Comparison of ENCODE assay signal across 9 cellular contexts in genomic region chr7:128266891-128267839, GRCh38. TPM values are rescaled to one million over a fixed set of nuclear protein-coding genes. Genes with fewer than 3 reads are reported as not detected.
DNase-seq lines count a peak whose midpoint lies in the region; ATAC-seq, FAIRE-seq and TF ChIP-seq lines count a peak whose summit lies in the region.
"Had no signal": no experiment of that assay in that cellular context is flagged by ENCODE, and none has a peak within 500 bp of the region (broad histone marks: within the 10 kb centered on the region; RNA-seq: fewer than 3 reads in every experiment).

No MANE protein-coding gene starts in this region.

- H3K36me3 Mint-ChIP-seq in neural progenitor cell, result peaks cover 2% of the 10 kb centered on the region
- H3K36me3 Mint-ChIP-seq in naive thymus-derived CD4-positive, alpha-beta T cell, result peaks cover 0 to 6% (median 0%) of the 10 kb centered on the region in 5 donors

- POLR2A ChIA-PET in HCT116 (lab: Charles Lee) (no interaction called here), RWPE1 (lab: Yijun Ruan, JAX; ENCODE audit: low non-redundant PET) (no interaction called here)
- POLR2A ChIA-PET in naive thymus-derived CD4-positive, alpha-beta T cell (lab: Charles Lee), result no interaction called here

- H3K4me1 Mint-ChIP-seq in neural progenitor cell, result peaks cover 34% of the 10 kb centered on the region
- H3K4me1 Mint-ChIP-seq in naive thymus-derived CD4-positive, alpha-beta T cell, result peaks cover 0 to 3% (median 0%) of the 10 kb centered on the region in 7 donors

- H3K27me3 ChIP-seq in HCT116 (ENCODE audit: insufficient read depth, low read length), result no peaks in the 10 kb centered on the region
- no peaks in the 10 kb centered on the region for H3K27me3 ChIP-seq in neural progenitor cell
- H3K27me3 ChIP-seq in naive thymus-derived CD4-positive, alpha-beta T cell (ENCODE audit: control insufficient read depth in 2 of 2, insufficient read depth in 2 of 2, low read length in 2 of 2), result peaks cover 0 to 3% of the 10 kb centered on the region in 2 donors

- BruUV-seq in HCT116 (replicated peaks; lab: Mats Ljungman, UMichigan), result no TSS peak

- 0 out of 2 replicates have a peak, but pooled peaks have one; percentile 31 for ATAC-seq in HCT116
- no peak for ATAC-seq in naive thymus-derived CD4-positive, alpha-beta T cell
- ATAC-seq in HG02981 (IDR thresholded peaks at IDR 0.05; ENCODE audit: unreplicated experiment), result no peak

- CTCF ChIA-PET in HCT116 (lab: Charles Lee) (no interaction called here), RWPE1 (lab: Yijun Ruan, JAX) (interaction anchor here (0.6 kb wide), 1 partner anchor 23 kb away, joined by 6 read pairs; no protein-coding TSS in a partner anchor)
- CTCF ChIA-PET in naive thymus-derived CD4-positive, alpha-beta T cell (lab: Charles Lee), result no interaction called here

- H4K20me1 ChIP-seq in HCT116 (ENCODE audit: insufficient read depth) (no peaks in the 10 kb centered on the region), neural progenitor cell (ENCODE audit: low read depth) (no peaks in the 10 kb centered on the region)

- no peak overlapping the region for H3K4me3 ChIP-seq in HCT116 (replicated peaks in 1 of 2; ENCODE audit: low read depth in 1 of 2, low read length in 2 of 2)
- H3K4me3 ChIP-seq in fibroblast of the aortic adventitia (ENCODE audit: low read depth, low read length), result peak overlapping the region; percentile 46
- peak overlapping the region; percentile 25 for H3K4me3 ChIP-seq in neural progenitor cell
- H3K4me3 ChIP-seq in naive thymus-derived CD4-positive, alpha-beta T cell (ENCODE audit: low read length), result no peak overlapping the region

- TF ChIP-seq CTCF in HCT116 (IDR thresholded peaks at IDR 0.05 in 2 of 3, conservative IDR thresholded peaks at IDR 0.05 in 1 of 3; ENCODE audit: borderline replicate concordance in 1 of 3, insufficient read depth in 1 of 3, low read depth in 2 of 3, low read length in 2 of 3) (no peak), RWPE1 (conservative IDR thresholded peaks at IDR 0.05; ENCODE audit: low read depth) (no peak), fibroblast of the aortic adventitia (IDR thresholded peaks at IDR 0.05; ENCODE audit: insufficient read depth, low read length) (no peak), neural progenitor cell (IDR thresholded peaks at IDR 0.05) (peak; percentile 17)

- peak overlapping the region; percentile 74 for H3K4me3 Mint-ChIP-seq in neural progenitor cell
- H3K4me3 Mint-ChIP-seq in naive thymus-derived CD4-positive, alpha-beta T cell, result no peak overlapping the region

- intact Hi-C loops in HCT116 (cut with micrococcal nuclease), result no loop called here
- intact Hi-C loops in naive thymus-derived CD4-positive, alpha-beta T cell (cut with micrococcal nuclease), result no loop called here

- H3K9me3 ChIP-seq in HCT116 (ENCODE audit: control insufficient read depth in 1 of 2, insufficient read depth in 1 of 2, low read depth in 1 of 2, low read length in 2 of 2), result no peaks in the 10 kb centered on the region
- no peaks in the 10 kb centered on the region for H3K9me3 ChIP-seq in neural progenitor cell (ENCODE audit: low read depth)
- no peaks in the 10 kb centered on the region for H3K9me3 ChIP-seq in naive thymus-derived CD4-positive, alpha-beta T cell (ENCODE audit: control insufficient read depth in 2 of 3, low read length in 3 of 3)

- H3K79me2 ChIP-seq in HCT116 (ENCODE audit: insufficient read depth, low read length), result no peaks in the 10 kb centered on the region
- H3K79me2 ChIP-seq in neural progenitor cell (ENCODE audit: low read depth), result no peaks in the 10 kb centered on the region

- peak overlapping the region; percentile 80 for H3K27ac Mint-ChIP-seq in neural progenitor cell
- no peak overlapping the region for H3K27ac Mint-ChIP-seq in naive thymus-derived CD4-positive, alpha-beta T cell

- FAIRE-seq in GM12891 (lab: Jason Lieb, UNC), result no peak
- FAIRE-seq: islet of Langerhans had no signal

- no peak for DNase-seq in HCT116 (ENCODE audit: low read depth, low spot score)
- peak; percentile 67 for DNase-seq in RWPE1 (ENCODE audit: low spot score)
- DNase-seq in fibroblast of the aortic adventitia (ENCODE audit: low read depth), result peak; percentile 78
- DNase-seq in neural progenitor cell (ENCODE audit: low spot score), result peak; percentile 73
- no peak for DNase-seq in activated effector memory CD4-positive, alpha-beta T cell treated with anti-CD3 and anti-CD28 coated beads, Interleukin-2, amount 50 U/mL, for 16 hours
- DNase-seq in GM12891 (ENCODE audit: insufficient read length, low spot score), result no peak
- no peak for DNase-seq in naive thymus-derived CD4-positive, alpha-beta T cell

- H3K4me2 ChIP-seq in HCT116 (ENCODE audit: low read length) (peak overlapping the region; percentile 3; the same call in 1 of the 2 replicates), neural progenitor cell (peak overlapping the region; percentile 63)

- H2AFZ ChIP-seq in HCT116 (ENCODE audit: low read depth, low read length, poor library complexity, severe bottlenecking), result no peak overlapping the region
- peak overlapping the region; percentile 71 for H2AFZ ChIP-seq in neural progenitor cell (replicated peaks)

- H3K36me3 ChIP-seq in HCT116 (ENCODE audit: control insufficient read depth in 1 of 2, insufficient read depth in 2 of 2, low read length in 2 of 2), result no peaks in the 10 kb centered on the region
- no peaks in the 10 kb centered on the region for H3K36me3 ChIP-seq in neural progenitor cell
- H3K36me3 ChIP-seq in naive thymus-derived CD4-positive, alpha-beta T cell (ENCODE audit: control insufficient read depth in 2 of 3, insufficient read depth in 3 of 3, low read length in 3 of 3), result no peaks in the 10 kb centered on the region

- no peak overlapping the region for H3K9ac ChIP-seq in HCT116 (ENCODE audit: low read length)
- H3K9ac ChIP-seq in neural progenitor cell, result no peak overlapping the region

- H3K27ac ChIP-seq in HCT116 (ENCODE audit: low read depth, low read length) (no peak overlapping the region), RWPE1 (peak overlapping the region; percentile 92), neural progenitor cell (peak overlapping the region; percentile 39)
- no peak overlapping the region for H3K27ac ChIP-seq in naive thymus-derived CD4-positive, alpha-beta T cell (ENCODE audit: low read depth, low read length)

- peaks cover 16 to 21% of the 10 kb centered on the region in 2 experiments for H3K4me1 ChIP-seq in HCT116 (ENCODE audit: control insufficient read depth in 1 of 2, insufficient read depth in 2 of 2, low read length in 2 of 2)
- H3K4me1 ChIP-seq in neural progenitor cell, result peaks cover 21% of the 10 kb centered on the region
- no peaks in the 10 kb centered on the region for H3K4me1 ChIP-seq in naive thymus-derived CD4-positive, alpha-beta T cell (ENCODE audit: control insufficient read depth in 2 of 2, insufficient read depth in 2 of 2, low read length in 2 of 2)

- no peaks in the 10 kb centered on the region for H3K9me2 ChIP-seq in HCT116 (ENCODE audit: insufficient read depth)

- RAD21 ChIA-PET in HCT116 (lab: Charles Lee; ENCODE audit: low non-redundant PET in 1 of 2, low total read pairs in 2 of 2, uncharacterized antibody in 2 of 2, unreplicated experiment in 2 of 2), result no interaction called here

- H3K9me3 Mint-ChIP-seq in neural progenitor cell, result no peaks in the 10 kb centered on the region
- no peaks in the 10 kb centered on the region for H3K9me3 Mint-ChIP-seq in naive thymus-derived CD4-positive, alpha-beta T cell

- TF ChIP-seq RAD21 in HCT116 (IDR thresholded peaks at IDR 0.05; ENCODE audit: low read depth), result no peak

- peaks cover 13% of the 10 kb centered on the region for H3K27me3 Mint-ChIP-seq in neural progenitor cell (ENCODE audit: insufficient read depth, low read depth)
- H3K27me3 Mint-ChIP-seq in naive thymus-derived CD4-positive, alpha-beta T cell, result peaks cover 34 to 47% (median 35%) of the 10 kb centered on the region in 5 donors

- peaks cover 26% of the 10 kb centered on the region for H3F3A ChIP-seq in neural progenitor cell (ENCODE audit: low read depth)

- TF ChIP-seq POLR2A in HCT116 (IDR thresholded peaks at IDR 0.05; ENCODE audit: borderline replicate concordance, extremely low read depth, insufficient read depth, insufficient read length) (no peak), GM12891 (IDR thresholded peaks at IDR 0.05; ENCODE audit: low read depth, low read length) (no peak)

TF ChIP-seq in HCT116, 20 proteins besides CTCF, POLR2A, EP300 and RAD21:
- TF ChIP-seq EGR1 (IDR thresholded peaks at IDR 0.05; ENCODE audit: low read depth) (no peak), FOSL1 (IDR thresholded peaks at IDR 0.05; ENCODE audit: low read depth) (no peak), SP1 (IDR thresholded peaks at IDR 0.05; ENCODE audit: low read depth) (no peak), YY1 (IDR thresholded peaks at IDR 0.05; ENCODE audit: extremely low read depth, insufficient replicate concordance, low read depth, low read length) (no peak), CEBPB (IDR thresholded peaks at IDR 0.05; ENCODE audit: low read depth) (no peak), ZNF274 (IDR thresholded peaks at IDR 0.05; ENCODE audit: low read depth, low read length) (no peak), EZH2phosphoT487 (IDR thresholded peaks at IDR 0.05; ENCODE audit: borderline replicate concordance) (no peak)

TF ChIP-seq in GM12891, 5 proteins besides CTCF, POLR2A, EP300 and RAD21:
- TF ChIP-seq POU2F2 (IDR thresholded peaks at IDR 0.05; ENCODE audit: low read depth, low read length), result no peak
- no peak for TF ChIP-seq PAX5 (IDR thresholded peaks at IDR 0.05; ENCODE audit: insufficient read depth, low read length, severe bottlenecking)
- no peak for TF ChIP-seq TAF1 (IDR thresholded peaks at IDR 0.05; ENCODE audit: low read depth, low read length)
- no peak for TF ChIP-seq SPI1 (IDR thresholded peaks at IDR 0.05; ENCODE audit: low read depth, low read length)
- TF ChIP-seq POLR2AphosphoS5 (IDR thresholded peaks at IDR 0.05; ENCODE audit: low read depth, low read length), result no peak

RNA-seq across cellular contexts. Expression of gene LEP, which starts 26.1 kb away (rescaled TPM):
- not detected for total RNA-seq in HCT116 (2021; ENCODE audit: unreplicated experiment)
- polyA plus RNA-seq in HCT116 (2012), result not detected in 2 replicates
- total RNA-seq in fibroblast of the aortic adventitia (ENCODE audit: low replicate concordance), result under 0.01 TPM in 1 of 2 replicates, not detected in the other
- total RNA-seq in neural progenitor cell (ENCODE audit: low replicate concordance), result not detected in 2 replicates
- polyA plus RNA-seq in GM12891 (2012; ENCODE audit: low read depth, missing spikeins), result not detected
- total RNA-seq in naive thymus-derived CD4-positive, alpha-beta T cell, result under 1 TPM in 1 of 5 experiments, not detected in 4; 0.10 TPM
- not detected for polyA plus RNA-seq in naive thymus-derived CD4-positive, alpha-beta T cell

Comparison
In these comparisons a context has a peak if more than half of its experiments do, and no peak if none do; other contexts are left out.
1. DNase-seq: peak in RWPE1 (single experiment), fibroblast of the aortic adventitia (single experiment) and neural progenitor cell (single experiment); none in HCT116 (single experiment), activated effector memory CD4-positive, alpha-beta T cell treated with anti-CD3 and anti-CD28 coated beads, Interleukin-2, amount 50 U/mL, for 16 hours (single experiment), GM12891 (single experiment) and naive thymus-derived CD4-positive, alpha-beta T cell (0 of 9).
2. H3K27ac ChIP-seq: peak in RWPE1 (single experiment) and neural progenitor cell (single experiment); none in HCT116 (single experiment) and naive thymus-derived CD4-positive, alpha-beta T cell (single experiment).
3. H3K4me3 ChIP-seq: peak in fibroblast of the aortic adventitia (single experiment) and neural progenitor cell (single experiment); none in HCT116 (0 of 2) and naive thymus-derived CD4-positive, alpha-beta T cell (single experiment).